Comparison of ENCODE assay signal across 10 cellular contexts in the genomic region with DNA sequence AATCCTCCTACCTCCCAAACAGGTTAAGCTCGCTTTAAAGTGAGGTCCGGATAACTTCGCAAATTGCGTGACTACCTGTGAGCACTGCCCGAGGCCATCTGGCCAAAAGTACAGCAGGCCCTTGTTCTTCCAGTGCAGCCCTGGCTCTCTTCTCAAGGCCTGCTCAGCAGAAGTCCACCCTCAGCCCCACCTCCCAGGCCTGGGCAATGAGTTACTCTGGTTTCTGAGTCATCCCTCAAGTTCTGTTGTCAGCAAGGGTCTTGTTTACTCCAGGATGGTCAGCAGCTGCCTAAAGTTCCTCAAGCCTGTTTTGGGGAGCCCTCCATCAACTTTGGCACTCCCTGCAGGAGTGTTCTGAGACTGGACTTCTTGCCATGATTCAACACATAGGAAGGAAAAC.
A peak's percentile ranks its signal among the peaks of the same experiment; 100 is the strongest.
DNase-seq lines count a peak whose midpoint lies in the region; ATAC-seq and TF ChIP-seq lines count a peak whose summit lies in the region.
"Had no signal": no experiment of that assay in that cellular context is flagged by ENCODE, and none has a peak within 500 bp of the region (broad histone marks: within the 10 kb centered on the region; RNA-seq: fewer than 3 reads in every experiment).

No MANE protein-coding gene starts in this region.

- H3K9me3 Mint-ChIP-seq in stimulated activated memory B cell treated with anti-CD40 and anti-IgM and Interleukin-4, amounts not matched to agents 10 μg/mL and 1 μg/mL and 100 μg/mL, for 72 hours = no peaks in the 10 kb centered on the region
- H3K9me3 Mint-ChIP-seq in CD4-positive, alpha-beta T cell = no peaks in the 10 kb centered on the region
- H3K9me3 Mint-ChIP-seq: IgD-negative memory B cell had no signal

- H3K9me3 ChIP-seq in ascending aorta = no peaks in the 10 kb centered on the region
- H3K9me3 ChIP-seq in heart left ventricle = no peaks in the 10 kb centered on the region
- no peaks in the 10 kb centered on the region for H3K9me3 ChIP-seq in sigmoid colon
- no peaks in the 10 kb centered on the region for H3K9me3 ChIP-seq in CD4-positive, alpha-beta T cell (ENCODE audit: control insufficient read depth, low read length)

- H3K4me3 Mint-ChIP-seq in stimulated activated memory B cell treated with anti-CD40 and anti-IgM and Interleukin-4, amounts not matched to agents 10 μg/mL and 1 μg/mL and 100 μg/mL, for 72 hours = no peak overlapping the region
- H3K4me3 Mint-ChIP-seq in CD4-positive, alpha-beta T cell = no peak overlapping the region
- H3K4me3 Mint-ChIP-seq: IgD-negative memory B cell had no signal

- ATAC-seq in heart left ventricle (peak; percentile 16 to 62 (median 36)), GM18858 (IDR thresholded peaks at IDR 0.05; ENCODE audit: unreplicated experiment) (no peak)
- ATAC-seq in stimulated activated memory B cell treated with anti-CD40 and anti-IgM and Interleukin-4, amounts not matched to agents 10 μg/mL and 1 μg/mL and 100 μg/mL, for 72 hours = no peak
- no peak for ATAC-seq in CD4-positive, alpha-beta T cell (ENCODE audit: poor library complexity)

- H3K27me3 Mint-ChIP-seq in stimulated activated memory B cell treated with anti-CD40 and anti-IgM and Interleukin-4, amounts not matched to agents 10 μg/mL and 1 μg/mL and 100 μg/mL, for 72 hours = no peaks in the 10 kb centered on the region
- H3K27me3 Mint-ChIP-seq in CD4-positive, alpha-beta T cell = no peaks in the 10 kb centered on the region
- H3K27me3 Mint-ChIP-seq: IgD-negative memory B cell had no signal

- no peaks in the 10 kb centered on the region for H3K4me1 Mint-ChIP-seq in stimulated activated memory B cell treated with anti-CD40 and anti-IgM and Interleukin-4, amounts not matched to agents 10 μg/mL and 1 μg/mL and 100 μg/mL, for 72 hours
- H3K4me1 Mint-ChIP-seq in CD4-positive, alpha-beta T cell (ENCODE audit: low read depth) = no peaks in the 10 kb centered on the region

- peaks cover 18 to 49% of the 10 kb centered on the region in 2 donors for H3K36me3 ChIP-seq in ascending aorta
- H3K36me3 ChIP-seq in heart left ventricle = peaks cover 0 to 68% (median 49%) of the 10 kb centered on the region in 9 donors
- H3K36me3 ChIP-seq in sigmoid colon = peaks cover 0 to 43% (median 28%) of the 10 kb centered on the region in 4 donors

- no peak overlapping the region for H3K4me3 ChIP-seq in ascending aorta
- no peak overlapping the region for H3K4me3 ChIP-seq in heart left ventricle
- H3K4me3 ChIP-seq in sigmoid colon = no peak overlapping the region

- no peak for TF ChIP-seq EP300 in sigmoid colon (IDR thresholded peaks at IDR 0.05)

- TF ChIP-seq POLR2A in heart left ventricle (IDR thresholded peaks at IDR 0.05) (no peak), sigmoid colon (IDR thresholded peaks at IDR 0.05) (no peak)

- intact Hi-C loops in ascending aorta (cut with DNase I) (no loop called here), heart left ventricle (cut with DNase I) (no loop called here), sigmoid colon (cut with DNase I) (no loop called here)
- intact Hi-C loops in CD4-positive, alpha-beta T cell (cut with DNase I, micrococcal nuclease) = no loop called here

- H3K27ac ChIP-seq in ascending aorta (peak overlapping the region; percentile 74 to 81), heart left ventricle (peak overlapping the region in 8 of 12 donors; percentile 18 to 62 (median 28)), sigmoid colon (peak overlapping the region; percentile 26 to 40 (median 34))
- no peak overlapping the region for H3K27ac ChIP-seq in CD4-positive, alpha-beta T cell (ENCODE audit: low read depth, low read length)

- POLR2A ChIA-PET in CD4-positive, alpha-beta T cell (lab: Charles Lee) = no interaction called here

- H3K4me1 ChIP-seq in ascending aorta (peaks cover 6 to 15% of the 10 kb centered on the region in 2 donors), heart left ventricle (peaks cover 3 to 54% (median 27%) of the 10 kb centered on the region in 12 donors), sigmoid colon (peaks cover 0 to 43% (median 16%) of the 10 kb centered on the region in 4 donors)

- TF ChIP-seq CTCF in ascending aorta (IDR thresholded peaks at IDR 0.05) (no peak), heart left ventricle (IDR thresholded peaks at IDR 0.05) (no peak), sigmoid colon (IDR thresholded peaks at IDR 0.05) (no peak)
- TF ChIP-seq CTCF in CD4-positive, alpha-beta T cell (IDR thresholded peaks at IDR 0.05) = no peak

- DNase-seq in ELF-1 (ENCODE audit: low read depth, low spot score) = peak; percentile 94
- no peak for DNase-seq in ascending aorta (ENCODE audit: low spot score in 2 of 2)
- peak in 2 of 5 donors; percentile 60 to 64 for DNase-seq in heart left ventricle
- DNase-seq in sigmoid colon = peak; percentile 73
- no peak for DNase-seq in NCI-H128 (lab: John Stamatoyannopoulos, UW; ENCODE audit: unreplicated experiment)
- DNase-seq in CD4-positive, alpha-beta T cell = no peak
- DNase-seq: stimulated activated CD4-positive, alpha-beta T cell treated with anti-CD3 and anti-CD28 coated beads, Interleukin-2, amount 100 ng/mL, for 48 hours had no signal

- H3K36me3 Mint-ChIP-seq in stimulated activated memory B cell treated with anti-CD40 and anti-IgM and Interleukin-4, amounts not matched to agents 10 μg/mL and 1 μg/mL and 100 μg/mL, for 72 hours = peaks cover 65% of the 10 kb centered on the region
- H3K36me3 Mint-ChIP-seq in CD4-positive, alpha-beta T cell (ENCODE audit: low read depth) = no peaks in the 10 kb centered on the region

- no peak overlapping the region for H3K27ac Mint-ChIP-seq in stimulated activated memory B cell treated with anti-CD40 and anti-IgM and Interleukin-4, amounts not matched to agents 10 μg/mL and 1 μg/mL and 100 μg/mL, for 72 hours
- no peak overlapping the region for H3K27ac Mint-ChIP-seq in CD4-positive, alpha-beta T cell
- H3K27ac Mint-ChIP-seq: IgD-negative memory B cell had no signal

- 63 to 93% (median 78%) methylated on average over 4 to 5 of the region's 5 CpGs for WGBS in heart left ventricle, 4 donors
- WGBS in sigmoid colon, 2 donors = 21 to 65% methylated on average over 5 of the region's 5 CpGs

- CTCF ChIA-PET in CD4-positive, alpha-beta T cell (lab: Charles Lee) = no interaction called here

- H3K27me3 ChIP-seq in ascending aorta (no peaks in the 10 kb centered on the region), heart left ventricle (no peaks in the 10 kb centered on the region), sigmoid colon (no peaks in the 10 kb centered on the region)
- H3K27me3 ChIP-seq in CD4-positive, alpha-beta T cell (ENCODE audit: control insufficient read depth, insufficient read depth, low read length) = no peaks in the 10 kb centered on the region

Comparison
In these comparisons a context has a peak if more than half of its experiments do, and no peak if none do; other contexts are left out.
1. DNase-seq: peak in ELF-1 (single experiment) and sigmoid colon (single experiment); none in ascending aorta (0 of 2), NCI-H128 (single experiment) and CD4-positive, alpha-beta T cell (0 of 10).
2. ATAC-seq: peak in heart left ventricle (4 of 4); none in GM18858 (single experiment), stimulated activated memory B cell treated with anti-CD40 and anti-IgM and Interleukin-4, amounts not matched to agents 10 μg/mL and 1 μg/mL and 100 μg/mL, for 72 hours (single experiment) and CD4-positive, alpha-beta T cell (single experiment).